Comparison of ENCODE assay signal across 14 cellular contexts in genomic region chr2:37576831-37577230, GRCh38.
"Had no signal": no experiment of that assay in that cellular context is flagged by ENCODE, and none has a peak within 500 bp of the region (broad histone marks: within the 10 kb centered on the region; RNA-seq: fewer than 3 reads in every experiment).

No MANE protein-coding gene starts in this region.

- DNase-seq: activated CD4-positive, CD25-positive, alpha-beta regulatory T cell treated with anti-CD3 and anti-CD28 coated beads, Interleukin-2, amount 50 U/mL, for 72 hours; activated naive CD4-positive, alpha-beta T cell treated with anti-CD3 and anti-CD28 coated beads for 36 hours; activated T-cell treated with anti-CD3 and anti-CD28 coated beads for 4 hours; gastrocnemius medialis; heart right ventricle; nephron progenitor cell; right lobe of liver; T-helper 9 cell had no signal

- H3K36me3 ChIP-seq: esophagus muscularis mucosa, gastrocnemius medialis, heart right ventricle, prostate gland, right lobe of liver, suprapubic skin had no signal

- H3K27me3 ChIP-seq: esophagus muscularis mucosa, gastrocnemius medialis, heart right ventricle, right lobe of liver, suprapubic skin had no signal

- H3K4me3 ChIP-seq: esophagus muscularis mucosa, gastrocnemius medialis, heart right ventricle, prostate gland, right lobe of liver, suprapubic skin had no signal

- H3K4me1 ChIP-seq: gastrocnemius medialis, heart right ventricle, prostate gland, right lobe of liver, suprapubic skin had no signal

- H3K27ac ChIP-seq: esophagus muscularis mucosa, gastrocnemius medialis, heart right ventricle, prostate gland, right lobe of liver, suprapubic skin had no signal

- FAIRE-seq: colon, endometrium had no signal

- H3K9me3 ChIP-seq: esophagus muscularis mucosa, gastrocnemius medialis, prostate gland, right lobe of liver, suprapubic skin had no signal

- ATAC-seq: activated T-helper 17 cell treated with anti-CD3 and anti-CD28 coated beads, Interleukin-2, amount 50 U/mL, for 72 hours; gastrocnemius medialis; heart right ventricle; right lobe of liver had no signal
